In genomic region chr3:51668756-51669155, GRCh38 we compare ENCODE assay signal across 9 cellular contexts. TPM values are rescaled to one million over a fixed set of nuclear protein-coding genes. Genes with fewer than 3 reads are reported as not detected.
A peak's percentile ranks its signal among the peaks of the same experiment; 100 is the strongest.
DNase-seq lines count a peak whose midpoint lies in the region; ATAC-seq and TF ChIP-seq lines count a peak whose summit lies in the region.
"Had no signal": no experiment of that assay in that cellular context is flagged by ENCODE, and none has a peak within 500 bp of the region (broad histone marks: within the 10 kb centered on the region; RNA-seq: fewer than 3 reads in every experiment).

No MANE protein-coding gene starts in this region.

- POLR2A ChIA-PET in CD8-positive, alpha-beta memory T cell (lab: Charles Lee) = interaction anchor here (1.3 kb wide), 1 partner anchor 13 kb away, joined by 4 read pairs; no protein-coding TSS in a partner anchor

- CTCF ChIA-PET in CD8-positive, alpha-beta memory T cell (lab: Charles Lee) = interaction anchor here (1.2 to 13.9 kb wide), 5 partner anchors 10 to 167 kb away, joined by 3 to 210 read pairs (median 17); partner anchors contain the start of gene DCAF1

- no peaks in the 10 kb centered on the region for H3K9me3 Mint-ChIP-seq in CD8-positive, alpha-beta memory T cell
- no peaks in the 10 kb centered on the region for H3K9me3 Mint-ChIP-seq in dendritic cell treated with granulocyte-macrophage colony-stimulating factor and Interleukin-4, amounts not matched to agents 40 ng/mL and 50 ng/mL, for 4 days
- no peaks in the 10 kb centered on the region for H3K9me3 Mint-ChIP-seq in nephron

- 100% methylated on average over 1 of the region's 1 CpG; no CpG with 5 or more reads in 1 of the 2 donors for WGBS in gastroesophageal sphincter (ENCODE audit: low coverage in 1 of 2), 2 donors

- TF ChIP-seq EP300 in gastroesophageal sphincter (IDR thresholded peaks at IDR 0.05) = no peak

- no peak overlapping the region; the same call in 1 of the 2 replicates for H3K9ac ChIP-seq in HUES48 (ENCODE audit: low read depth, low read length)

- H3K27me3 Mint-ChIP-seq in CD8-positive, alpha-beta memory T cell = peaks cover 0 to 2% of the 10 kb centered on the region in 2 donors
- H3K27me3 Mint-ChIP-seq in dendritic cell treated with granulocyte-macrophage colony-stimulating factor and Interleukin-4, amounts not matched to agents 40 ng/mL and 50 ng/mL, for 4 days = no peaks in the 10 kb centered on the region
- H3K27me3 Mint-ChIP-seq in nephron (ENCODE audit: low read depth) = peaks cover 3% of the 10 kb centered on the region

- no peaks in the 10 kb centered on the region for H3K36me3 ChIP-seq in CD8-positive, alpha-beta memory T cell (ENCODE audit: insufficient read depth, low read length)
- H3K36me3 ChIP-seq in HUES48 (ENCODE audit: control insufficient read depth, insufficient read depth, low read length) = peaks cover 9% of the 10 kb centered on the region; the same call in 1 of the 2 replicates
- peaks cover 0 to 2% of the 10 kb centered on the region in 2 donors for H3K36me3 ChIP-seq in gastroesophageal sphincter
- H3K36me3 ChIP-seq: cardiac muscle cell had no signal

- no peak for DNase-seq in CD8-positive, alpha-beta memory T cell
- no peak for DNase-seq in NCI-H2081 treated with DMSO at 0.1 percent for 48 hours (lab: John Stamatoyannopoulos, UW)
- DNase-seq in activated naive CD4-positive, alpha-beta T cell treated with anti-CD3 and anti-CD28 coated beads, Interleukin-2, amount 50 U/mL, for 16 hours = no peak

- peaks cover 40% of the 10 kb centered on the region for H3K4me1 ChIP-seq in CD8-positive, alpha-beta memory T cell (ENCODE audit: insufficient read depth, low read length)
- peaks cover 17% of the 10 kb centered on the region for H3K4me1 ChIP-seq in HUES48 (ENCODE audit: control insufficient read depth, insufficient read depth, low read length)
- peaks cover 0 to 59% (median 22%) of the 10 kb centered on the region in 3 donors for H3K4me1 ChIP-seq in gastroesophageal sphincter

- no peak for TF ChIP-seq POLR2A in gastroesophageal sphincter (IDR thresholded peaks at IDR 0.05)

- H3K4me1 Mint-ChIP-seq in CD8-positive, alpha-beta memory T cell = peaks cover 39 to 49% (median 42%) of the 10 kb centered on the region in 3 donors
- H3K4me1 Mint-ChIP-seq in dendritic cell treated with granulocyte-macrophage colony-stimulating factor and Interleukin-4, amounts not matched to agents 40 ng/mL and 50 ng/mL, for 4 days (ENCODE audit: low read depth) = peaks cover 71% of the 10 kb centered on the region
- peaks cover 19% of the 10 kb centered on the region for H3K4me1 Mint-ChIP-seq in nephron

- no peak overlapping the region for H3K4me3 ChIP-seq in CD8-positive, alpha-beta memory T cell (ENCODE audit: low read length)
- H3K4me3 ChIP-seq in HUES48 (ENCODE audit: low read depth, low read length) (no peak overlapping the region), gastroesophageal sphincter (no peak overlapping the region)
- H3K4me3 ChIP-seq: cardiac muscle cell had no signal

- H3K27me3 ChIP-seq in CD8-positive, alpha-beta memory T cell (ENCODE audit: insufficient read depth, low read length, poor library complexity, severe bottlenecking) = no peaks in the 10 kb centered on the region
- H3K27me3 ChIP-seq in HUES48 (ENCODE audit: control insufficient read depth, insufficient read depth, low read length) (no peaks in the 10 kb centered on the region), gastroesophageal sphincter (no peaks in the 10 kb centered on the region)
- H3K27me3 ChIP-seq: cardiac muscle cell had no signal

- peaks cover 0 to 19% (median 0%) of the 10 kb centered on the region in 3 donors for H3K36me3 Mint-ChIP-seq in CD8-positive, alpha-beta memory T cell
- H3K36me3 Mint-ChIP-seq in dendritic cell treated with granulocyte-macrophage colony-stimulating factor and Interleukin-4, amounts not matched to agents 40 ng/mL and 50 ng/mL, for 4 days (ENCODE audit: low read depth) = peaks cover 34% of the 10 kb centered on the region
- H3K36me3 Mint-ChIP-seq in nephron (ENCODE audit: low read depth) = peaks cover under 1% of the 10 kb centered on the region

- TF ChIP-seq CTCF in nephron (IDR thresholded peaks at IDR 0.05; ENCODE audit: unreplicated experiment in 3 of 3) = no peak
- no peak for TF ChIP-seq CTCF in gastroesophageal sphincter (IDR thresholded peaks at IDR 0.05)

- peak overlapping the region in 7 of 8 donors; percentile 54 to 94 (median 89) for H3K27ac Mint-ChIP-seq in CD8-positive, alpha-beta memory T cell
- H3K27ac Mint-ChIP-seq in dendritic cell treated with granulocyte-macrophage colony-stimulating factor and Interleukin-4, amounts not matched to agents 40 ng/mL and 50 ng/mL, for 4 days = peak overlapping the region; percentile 89
- no peak overlapping the region for H3K27ac Mint-ChIP-seq in nephron

- no peak overlapping the region for H3K27ac ChIP-seq in CD8-positive, alpha-beta memory T cell (ENCODE audit: low read depth, low read length)
- H3K27ac ChIP-seq in HUES48 (ENCODE audit: low read depth, low read length) = peak overlapping the region; percentile 42
- no peak overlapping the region for H3K27ac ChIP-seq in gastroesophageal sphincter
- H3K27ac ChIP-seq: cardiac muscle cell had no signal

- intact Hi-C loops in dendritic cell treated with granulocyte-macrophage colony-stimulating factor and Interleukin-4, amounts not matched to agents 40 ng/mL and 50 ng/mL, for 4 days (cut with micrococcal nuclease) = loop anchor here (1.0 to 2.0 kb wide), 2 partner anchors 14 to 166 kb away; no protein-coding TSS in a partner anchor

- ATAC-seq in gastroesophageal sphincter = no peak
- no peak for ATAC-seq in GM18519 (IDR thresholded peaks at IDR 0.05; ENCODE audit: low FRiP score, unreplicated experiment)

- H3K4me3 Mint-ChIP-seq in CD8-positive, alpha-beta memory T cell = peak overlapping the region in 1 of 7 donors; percentile 82
- peak overlapping the region; percentile 57 for H3K4me3 Mint-ChIP-seq in dendritic cell treated with granulocyte-macrophage colony-stimulating factor and Interleukin-4, amounts not matched to agents 40 ng/mL and 50 ng/mL, for 4 days
- H3K4me3 Mint-ChIP-seq in nephron = peak overlapping the region; percentile 37 to 86 (median 81)

- H3K9me3 ChIP-seq in CD8-positive, alpha-beta memory T cell (ENCODE audit: low read length) = no peaks in the 10 kb centered on the region
- H3K9me3 ChIP-seq in HUES48 (ENCODE audit: control insufficient read depth, insufficient read depth, low read length) = no peaks in the 10 kb centered on the region
- no peaks in the 10 kb centered on the region for H3K9me3 ChIP-seq in gastroesophageal sphincter

RNA-seq across cellular contexts. Expression of gene TEX264, which starts 2.3 kb away (rescaled TPM):
- total RNA-seq in CD8-positive, alpha-beta memory T cell = 10 to 100 TPM; 48.2 to 52.3 TPM
- polyA plus RNA-seq in CD8-positive, alpha-beta memory T cell = 110 TPM
- 10 to 100 TPM; 43.9 to 67.5 (median 51.4) TPM for total RNA-seq in gastroesophageal sphincter

RNA-seq across cellular contexts. Expression of gene GRM2, which starts 38.1 kb away (rescaled TPM):
- under 1 TPM; 0.59 to 0.62 TPM for total RNA-seq in CD8-positive, alpha-beta memory T cell
- polyA plus RNA-seq in CD8-positive, alpha-beta memory T cell = 0.10 TPM
- under 1 TPM in 2 of 4 donors, not detected in 2; 0.12 to 0.13 TPM for total RNA-seq in gastroesophageal sphincter
- polyA plus RNA-seq: cardiac muscle cell had no signal

Comparison
In these comparisons a context has a peak if more than half of its experiments do, and no peak if none do; other contexts are left out.
1. H3K27ac Mint-ChIP-seq: peak in CD8-positive, alpha-beta memory T cell (7 of 8) and dendritic cell treated with granulocyte-macrophage colony-stimulating factor and Interleukin-4, amounts not matched to agents 40 ng/mL and 50 ng/mL, for 4 days (single experiment); none in nephron (0 of 3).